8 cellular contexts compared by ENCODE assay signal in the genomic region with DNA sequence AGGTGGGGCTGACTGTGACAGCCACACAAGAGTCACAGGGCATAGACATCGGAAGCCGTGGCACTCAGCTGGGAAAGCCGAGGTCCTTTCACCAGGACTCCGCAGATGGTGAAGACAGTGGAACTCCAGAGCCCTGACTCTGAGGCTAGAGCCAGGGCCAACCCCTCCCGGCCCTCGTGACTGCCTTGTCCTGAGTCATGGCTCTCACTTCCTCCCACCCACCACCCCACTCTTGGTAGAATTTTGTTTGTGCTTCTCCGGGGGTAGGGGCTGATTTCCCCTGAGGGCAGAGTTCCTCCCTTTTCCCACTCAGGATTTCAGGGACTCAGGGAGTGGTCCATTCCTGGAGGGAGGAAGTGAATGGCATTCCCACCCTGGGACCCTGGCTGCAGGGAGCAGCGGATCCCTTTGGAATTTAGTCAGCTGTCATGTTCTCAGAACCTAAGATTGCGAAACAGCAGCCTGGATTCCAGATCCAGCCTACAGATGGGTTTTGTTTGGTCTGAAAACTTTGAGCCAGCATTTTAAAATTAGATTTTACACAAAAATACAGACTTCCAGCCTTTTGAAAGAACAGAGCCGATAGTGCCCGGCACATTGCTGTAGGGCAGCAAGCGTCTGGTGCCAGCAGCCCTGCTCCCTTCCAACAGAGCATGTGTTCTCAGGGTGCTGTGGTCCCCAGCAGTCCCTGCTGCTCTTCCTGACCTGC. TPM values are rescaled to one million over a fixed set of nuclear protein-coding genes. Genes with fewer than 3 reads are reported as not detected.
A peak's percentile ranks its signal among the peaks of the same experiment; 100 is the strongest.
DNase-seq lines count a peak whose midpoint lies in the region; ATAC-seq and TF ChIP-seq lines count a peak whose summit lies in the region.

No MANE protein-coding gene starts in this region.

- WGBS in testis, 2 donors: 47 to 51% methylated on average over 8 to 12 of the region's 12 CpGs

- in situ Hi-C loops in HAP-1 (cut with MboI; ENCODE audit: low sequenced_read_pairs): no loop called here

- H3K27ac ChIP-seq in coronary artery: peak overlapping the region; percentile 77 to 94
- peak overlapping the region; percentile 59 to 72 for H3K27ac ChIP-seq in testis

- intact Hi-C loops in testis (cut with DNase I; ENCODE audit: low total_unique reads): no loop called here

- no peak for TF ChIP-seq CTCF in coronary artery (IDR thresholded peaks at IDR 0.05)
- TF ChIP-seq CTCF in testis (IDR thresholded peaks at IDR 0.05): no peak

- peak; percentile 55 for DNase-seq in stimulated activated CD4-positive, alpha-beta T cell treated with anti-CD3 and anti-CD28 coated beads, Interleukin-15, amount 100 ng/mL, for 24 hours
- DNase-seq in stimulated activated CD4-positive, alpha-beta T cell treated with anti-CD3 and anti-CD28 coated beads, Interleukin-12 subunit alpha, Interleukin-12 subunit beta, amount 100 ng/mL, for 4 hours: no peak
- DNase-seq in coronary artery (ENCODE audit: low spot score) (peak; percentile 95), medulla oblongata (ENCODE audit: extremely low spot score) (peak; percentile 84), testis (peak; percentile 74), middle frontal gyrus (ENCODE audit: extremely low spot score, low spot score) (no peak), HAP-1 (ENCODE audit: low spot score in 2 of 2) (no peak)

- no peak for TF ChIP-seq POLR2A in testis (IDR thresholded peaks at IDR 0.05)

- no peaks in the 10 kb centered on the region for H3K9me3 ChIP-seq in testis
- no peaks in the 10 kb centered on the region for H3K9me3 ChIP-seq in HAP-1

- ATAC-seq in GM18519 (IDR thresholded peaks at IDR 0.05; ENCODE audit: low FRiP score, unreplicated experiment): no peak

- H3K4me3 ChIP-seq in coronary artery: peak overlapping the region; percentile 62
- no peak overlapping the region for H3K4me3 ChIP-seq in testis
- H3K4me3 ChIP-seq in HAP-1: no peak overlapping the region

- H3K4me1 ChIP-seq in testis (peaks cover 24% of the 10 kb centered on the region), HAP-1 (no peaks in the 10 kb centered on the region)

- no peaks in the 10 kb centered on the region for H3K27me3 ChIP-seq in testis
- H3K27me3 ChIP-seq in HAP-1 (ENCODE audit: low read depth): no peaks in the 10 kb centered on the region

- no peaks in the 10 kb centered on the region for H3K36me3 ChIP-seq in testis (ENCODE audit: low read depth, missing control alignments)
- H3K36me3 ChIP-seq in HAP-1 (replicated peaks): peaks cover 4% of the 10 kb centered on the region; the same call in 1 of the 2 replicates

RNA-seq across cellular contexts. Expression of gene TPCN1, which starts 50.7 kb away (rescaled TPM):
- 10 to 100 TPM; 48.7 to 73.0 TPM for total RNA-seq in testis
- 33.4 TPM for polyA plus RNA-seq in testis (ENCODE audit: insufficient read depth, low read depth, low replicate concordance)

Comparison
In these comparisons a context has a peak if more than half of its experiments do, and no peak if none do; other contexts are left out.
1. DNase-seq: peak in stimulated activated CD4-positive, alpha-beta T cell treated with anti-CD3 and anti-CD28 coated beads, Interleukin-15, amount 100 ng/mL, for 24 hours (single experiment), coronary artery (single experiment), medulla oblongata (single experiment) and testis (single experiment); none in stimulated activated CD4-positive, alpha-beta T cell treated with anti-CD3 and anti-CD28 coated beads, Interleukin-12 subunit alpha, Interleukin-12 subunit beta, amount 100 ng/mL, for 4 hours (single experiment), middle frontal gyrus (single experiment) and HAP-1 (0 of 2).